1 cellular context compared by ENCODE assay signal in genomic region chr11:130769782-130770565, GRCh38.
TF ChIP-seq lines count a peak whose summit lies in the region.

No MANE protein-coding gene starts in this region.

TF ChIP-seq in GM23338, 12 proteins besides CTCF, POLR2A, EP300 and RAD21 (continued from another document):
- TF ChIP-seq ETS1 (IDR thresholded peaks at IDR 0.05) (no peak), EZH2phosphoT487 (IDR thresholded peaks at IDR 0.05; ENCODE audit: unreplicated experiment) (no peak), JUNB (IDR thresholded peaks at IDR 0.05; ENCODE audit: unreplicated experiment) (no peak), STAT1 (IDR thresholded peaks at IDR 0.05; ENCODE audit: unreplicated experiment) (no peak), CREB1 (CRISPR knock-in tag; IDR thresholded peaks at IDR 0.05; ENCODE audit: low read depth) (no peak)
